8 cellular contexts compared by ENCODE assay signal in genomic region chr4:11428161-11428700, GRCh38. TPM values are rescaled to one million over a fixed set of nuclear protein-coding genes. Genes with fewer than 3 reads are reported as not detected.
DNase-seq lines count a peak whose midpoint lies in the region; ATAC-seq lines count a peak whose summit lies in the region.

No MANE protein-coding gene starts in this region.

- ATAC-seq in natural killer cell treated with Interleukin-12 subunit alpha and Interleukin-12 subunit beta and Interleukin-15 and Interleukin-18, amount 100 ng/mL, for 72 hours: peak in 1 of 2 donors; percentile 25
- ATAC-seq in HG02571 (IDR thresholded peaks at IDR 0.05; ENCODE audit: unreplicated experiment): no peak

- H3K36me3 Mint-ChIP-seq in activated naive CD4-positive, alpha-beta T cell treated with anti-CD3 and anti-CD28 coated beads for 36 hours (ENCODE audit: low read depth): no peaks in the 10 kb centered on the region
- no peaks in the 10 kb centered on the region for H3K36me3 Mint-ChIP-seq in natural killer cell treated with Interleukin-12 subunit alpha and Interleukin-12 subunit beta and Interleukin-15 and Interleukin-18, amount 100 ng/mL, for 72 hours

- no peak overlapping the region for H3K27ac ChIP-seq in duodenal mucosa (ENCODE audit: low read depth, low read length)

- peaks cover 14% of the 10 kb centered on the region for H3K4me1 Mint-ChIP-seq in activated naive CD4-positive, alpha-beta T cell treated with anti-CD3 and anti-CD28 coated beads for 36 hours (ENCODE audit: low read depth)
- H3K4me1 Mint-ChIP-seq in natural killer cell treated with Interleukin-12 subunit alpha and Interleukin-12 subunit beta and Interleukin-15 and Interleukin-18, amount 100 ng/mL, for 72 hours (ENCODE audit: low read depth in 2 of 2): peaks cover 8 to 12% of the 10 kb centered on the region in 2 donors

- no peak overlapping the region for H3K27ac Mint-ChIP-seq in activated naive CD4-positive, alpha-beta T cell treated with anti-CD3 and anti-CD28 coated beads for 36 hours
- H3K27ac Mint-ChIP-seq in natural killer cell treated with Interleukin-12 subunit alpha and Interleukin-12 subunit beta and Interleukin-15 and Interleukin-18, amount 100 ng/mL, for 72 hours: no peak overlapping the region

- no peaks in the 10 kb centered on the region for H3K36me3 ChIP-seq in duodenal mucosa (ENCODE audit: control insufficient read depth in 1 of 2, insufficient read depth in 2 of 2, low read length in 2 of 2)

- CTCF ChIA-PET in activated naive CD4-positive, alpha-beta T cell treated with anti-CD3 and anti-CD28 coated beads for 36 hours (lab: Charles Lee): no interaction called here

- H3K9ac ChIP-seq in duodenal mucosa (ENCODE audit: low read depth in 1 of 2, low read length in 2 of 2): peak overlapping the region; percentile 60 to 70

- no peaks in the 10 kb centered on the region for H3K9me3 Mint-ChIP-seq in activated naive CD4-positive, alpha-beta T cell treated with anti-CD3 and anti-CD28 coated beads for 36 hours
- H3K9me3 Mint-ChIP-seq in natural killer cell treated with Interleukin-12 subunit alpha and Interleukin-12 subunit beta and Interleukin-15 and Interleukin-18, amount 100 ng/mL, for 72 hours: no peaks in the 10 kb centered on the region

- intact Hi-C loops in activated naive CD4-positive, alpha-beta T cell treated with anti-CD3 and anti-CD28 coated beads for 36 hours (cut with micrococcal nuclease): loop anchor here (2.0 to 10.0 kb wide), 3 partner anchors 43 to 1273 kb away; no protein-coding TSS in a partner anchor

- H3K27me3 Mint-ChIP-seq in activated naive CD4-positive, alpha-beta T cell treated with anti-CD3 and anti-CD28 coated beads for 36 hours (ENCODE audit: low read depth): peaks cover 31% of the 10 kb centered on the region
- peaks cover 16 to 29% of the 10 kb centered on the region in 2 donors for H3K27me3 Mint-ChIP-seq in natural killer cell treated with Interleukin-12 subunit alpha and Interleukin-12 subunit beta and Interleukin-15 and Interleukin-18, amount 100 ng/mL, for 72 hours

- H3K27me3 ChIP-seq in duodenal mucosa (ENCODE audit: control insufficient read depth in 1 of 2, insufficient read depth in 2 of 2, low read length in 2 of 2): no peaks in the 10 kb centered on the region

- H3K9me3 ChIP-seq in duodenal mucosa (ENCODE audit: control insufficient read depth in 1 of 2, low read length in 2 of 2): no peaks in the 10 kb centered on the region

- peaks cover 8 to 22% of the 10 kb centered on the region in 2 donors for H3K4me1 ChIP-seq in duodenal mucosa (ENCODE audit: control insufficient read depth in 1 of 2, insufficient read depth in 2 of 2, low read length in 2 of 2)

- peak overlapping the region; percentile 63 for H3K4me3 Mint-ChIP-seq in activated naive CD4-positive, alpha-beta T cell treated with anti-CD3 and anti-CD28 coated beads for 36 hours
- peak overlapping the region; percentile 68 for H3K4me3 Mint-ChIP-seq in natural killer cell treated with Interleukin-12 subunit alpha and Interleukin-12 subunit beta and Interleukin-15 and Interleukin-18, amount 100 ng/mL, for 72 hours

- peak; percentile 7 for DNase-seq in activated naive CD4-positive, alpha-beta T cell treated with anti-CD3 and anti-CD28 coated beads for 36 hours
- no peak for DNase-seq in activated naive CD4-positive, alpha-beta T cell treated with Interleukin-2 at 50 U/mL for 16 hours
- DNase-seq in NCI-H146 (lab: John Stamatoyannopoulos, UW): peak; percentile 80
- no peak for DNase-seq in natural killer cell treated with Interleukin-12 subunit alpha and Interleukin-12 subunit beta and Interleukin-15 and Interleukin-18, amount 100 ng/mL, for 72 hours (ENCODE audit: low spot score)
- no peak for DNase-seq in stimulated activated CD4-positive, alpha-beta T cell treated with anti-CD3 and anti-CD28 coated beads, Interleukin-1b, Interleukin-23, amount 100 ng/mL, for 48 hours
- DNase-seq in NAMALWA (ENCODE audit: low spot score): no peak

- H3K4me3 ChIP-seq in duodenal mucosa (ENCODE audit: low read depth in 1 of 2, low read length in 2 of 2): peak overlapping the region; percentile 83 to 86

RNA-seq across cellular contexts. Expression of gene HS3ST1, which starts 0.5 kb away (rescaled TPM):
- total RNA-seq in activated naive CD4-positive, alpha-beta T cell treated with anti-CD3 and anti-CD28 coated beads for 36 hours: not detected
- not detected for total RNA-seq in natural killer cell treated with Interleukin-12 subunit alpha and Interleukin-12 subunit beta and Interleukin-15 and Interleukin-18, amount 100 ng/mL, for 72 hours

Comparison
In these comparisons a context has a peak if more than half of its experiments do, and no peak if none do; other contexts are left out.
1. DNase-seq: peak in activated naive CD4-positive, alpha-beta T cell treated with anti-CD3 and anti-CD28 coated beads for 36 hours (single experiment) and NCI-H146 (single experiment); none in activated naive CD4-positive, alpha-beta T cell treated with Interleukin-2 at 50 U/mL for 16 hours (single experiment), natural killer cell treated with Interleukin-12 subunit alpha and Interleukin-12 subunit beta and Interleukin-15 and Interleukin-18, amount 100 ng/mL, for 72 hours (single experiment), stimulated activated CD4-positive, alpha-beta T cell treated with anti-CD3 and anti-CD28 coated beads, Interleukin-1b, Interleukin-23, amount 100 ng/mL, for 48 hours (single experiment) and NAMALWA (single experiment).